Comparison of ENCODE assay signal across 22 cellular contexts in genomic region chr2:238313289-238313990, GRCh38. TPM values are rescaled to one million over a fixed set of nuclear protein-coding genes. Genes with fewer than 3 reads are reported as not detected.
DNase-seq lines count a peak whose midpoint lies in the region; ATAC-seq and TF ChIP-seq lines count a peak whose summit lies in the region.
"Had no signal": no experiment of that assay in that cellular context is flagged by ENCODE, and none has a peak within 500 bp of the region (broad histone marks: within the 10 kb centered on the region; RNA-seq: fewer than 3 reads in every experiment).

No MANE protein-coding gene starts in this region.

- H3K27me3 Mint-ChIP-seq in activated CD8-positive, alpha-beta T cell treated with anti-CD3 and anti-CD28 coated beads, Interleukin-2, amount 10 ng/mL, durations not matched to agents 7 days and 5 days (ENCODE audit: low read depth) = peaks cover 17% of the 10 kb centered on the region

- no peak for TF ChIP-seq CTCF in GM13977 (IDR thresholded peaks at IDR 0.05; ENCODE audit: extremely low read depth, insufficient read depth, missing control alignments)

- H3K4me3 Mint-ChIP-seq in activated CD8-positive, alpha-beta T cell treated with anti-CD3 and anti-CD28 coated beads, Interleukin-2, amount 10 ng/mL, durations not matched to agents 7 days and 5 days = no peak overlapping the region
- H3K4me3 Mint-ChIP-seq: CD4-positive, CD25-positive, alpha-beta regulatory T cell; GM23338; H9 had no signal

- H3K4me1 Mint-ChIP-seq in activated CD8-positive, alpha-beta T cell treated with anti-CD3 and anti-CD28 coated beads, Interleukin-2, amount 10 ng/mL, durations not matched to agents 7 days and 5 days (ENCODE audit: low read depth) = peaks cover 6% of the 10 kb centered on the region
- H3K4me1 Mint-ChIP-seq: CD4-positive, CD25-positive, alpha-beta regulatory T cell; GM23338; H9 had no signal

- H3K27ac Mint-ChIP-seq in activated CD8-positive, alpha-beta T cell treated with anti-CD3 and anti-CD28 coated beads, Interleukin-2, amount 10 ng/mL, durations not matched to agents 7 days and 5 days = no peak overlapping the region
- H3K27ac Mint-ChIP-seq: GM23338, H9 had no signal

- POLR2A ChIA-PET in activated CD8-positive, alpha-beta T cell treated with anti-CD3 and anti-CD28 coated beads, Interleukin-2, amount 10 ng/mL, durations not matched to agents 7 days and 5 days (lab: Charles Lee) = no interaction called here

- DNase-seq in GM13977 (ENCODE audit: low spot score) (peak; percentile 36), posterior vena cava (ENCODE audit: low spot score) (peak; percentile 16), HUDEP-2 (lab: John Stamatoyannopoulos, UW; ENCODE audit: unreplicated experiment in 76 of 76) (no peak), NCI-H2081 (lab: John Stamatoyannopoulos, UW) (no peak)
- DNase-seq in activated CD8-positive, alpha-beta T cell treated with anti-CD3 and anti-CD28 coated beads, Interleukin-2, amount 10 ng/mL, durations not matched to agents 7 days and 5 days = no peak
- no peak for DNase-seq in stimulated activated naive CD8-positive, alpha-beta T cell treated with anti-CD3 and anti-CD28 coated beads, Interleukin-15, Interleukin-2, amounts not matched to agents 100 U/mL and 50 U/mL, for 24 hours
- DNase-seq in stimulated activated CD4-positive, alpha-beta T cell treated with anti-CD3 and anti-CD28 coated beads, Interleukin-1b, Interleukin-23, amount 100 ng/mL, for 48 hours = no peak
- DNase-seq: CD4-positive, CD25-positive, alpha-beta regulatory T cell; DMS153; H9; IMR-90; NCI-H1092; NCI-H1417 treated with DMSO at 0.1 percent for 48 hours; NCI-H187 treated with DMSO at 0.1 percent for 48 hours; NCI-H2107; NCI-H524; NCI-H748 treated with DMSO at 0.1 percent for 48 hours; NK-92 treated with Interleukin-12 subunit alpha and Interleukin-12 subunit beta, amount 100 ng/mL, for 24 hours; PC-3; SJCRH30 had no signal

- CTCF ChIA-PET in activated CD8-positive, alpha-beta T cell treated with anti-CD3 and anti-CD28 coated beads, Interleukin-2, amount 10 ng/mL, durations not matched to agents 7 days and 5 days (lab: Charles Lee) = no interaction called here

- in situ Hi-C loops in GM13977 (cut with MboI; ENCODE audit: low pct_unique_long_range_greater_than_20kb, low sequenced_read_pairs, unreplicated experiment) = no loop called here

- ATAC-seq in activated CD8-positive, alpha-beta T cell treated with anti-CD3 and anti-CD28 coated beads, Interleukin-2, amount 10 ng/mL, durations not matched to agents 7 days and 5 days = peak; percentile 30
- ATAC-seq in stimulated activated naive CD8-positive, alpha-beta T cell treated with anti-CD3 and anti-CD28 coated beads, Interleukin-15, Interleukin-2, amounts not matched to agents 100 U/mL and 50 U/mL, for 24 hours = peak; percentile 76
- ATAC-seq: GM23338, PC-3, SK-N-SH treated with all-trans-retinoic acid at 6 μM for 48 hours had no signal

- H3K36me3 Mint-ChIP-seq in activated CD8-positive, alpha-beta T cell treated with anti-CD3 and anti-CD28 coated beads, Interleukin-2, amount 10 ng/mL, durations not matched to agents 7 days and 5 days (ENCODE audit: low read depth) = no peaks in the 10 kb centered on the region
- H3K36me3 Mint-ChIP-seq: CD4-positive, CD25-positive, alpha-beta regulatory T cell had no signal

- no peaks in the 10 kb centered on the region for H3K9me3 Mint-ChIP-seq in activated CD8-positive, alpha-beta T cell treated with anti-CD3 and anti-CD28 coated beads, Interleukin-2, amount 10 ng/mL, durations not matched to agents 7 days and 5 days (ENCODE audit: insufficient read depth)
- H3K9me3 Mint-ChIP-seq: CD4-positive, CD25-positive, alpha-beta regulatory T cell had no signal

- intact Hi-C loops in posterior vena cava (cut with DNase I) = no loop called here

RNA-seq across cellular contexts. Expression of gene TRAF3IP1, which starts 6.9 kb away (rescaled TPM):
- total RNA-seq in activated CD8-positive, alpha-beta T cell treated with anti-CD3 and anti-CD28 coated beads, Interleukin-2, amount 10 ng/mL, durations not matched to agents 7 days and 5 days = 1 to 10 TPM; 7.1 to 7.5 TPM
- total RNA-seq in posterior vena cava = 10 to 100 TPM; 27.1 to 37.2 TPM

RNA-seq across cellular contexts. Expression of gene PER2, which starts 25.0 kb away (rescaled TPM):
- total RNA-seq in activated CD8-positive, alpha-beta T cell treated with anti-CD3 and anti-CD28 coated beads, Interleukin-2, amount 10 ng/mL, durations not matched to agents 7 days and 5 days = 10 to 100 TPM; 14.6 to 17.6 TPM
- 10 to 100 TPM; 10.1 to 16.8 TPM for total RNA-seq in posterior vena cava

Comparison
In these comparisons a context has a peak if more than half of its experiments do, and no peak if none do; other contexts are left out.
1. DNase-seq: peak in GM13977 (single experiment) and posterior vena cava (single experiment); none in activated CD8-positive, alpha-beta T cell treated with anti-CD3 and anti-CD28 coated beads, Interleukin-2, amount 10 ng/mL, durations not matched to agents 7 days and 5 days (single experiment), stimulated activated naive CD8-positive, alpha-beta T cell treated with anti-CD3 and anti-CD28 coated beads, Interleukin-15, Interleukin-2, amounts not matched to agents 100 U/mL and 50 U/mL, for 24 hours (single experiment), stimulated activated CD4-positive, alpha-beta T cell treated with anti-CD3 and anti-CD28 coated beads, Interleukin-1b, Interleukin-23, amount 100 ng/mL, for 48 hours (single experiment), HUDEP-2 (0 of 76) and NCI-H2081 (0 of 2).